In genomic region chr11:111298466-111299110, GRCh38 we compare ENCODE assay signal across 8 cellular contexts. TPM values are rescaled to one million over a fixed set of nuclear protein-coding genes. Genes with fewer than 3 reads are reported as not detected.
DNase-seq lines count a peak whose midpoint lies in the region; ATAC-seq and TF ChIP-seq lines count a peak whose summit lies in the region.

POU2AF3 (plus strand) TSS chr11:111298546; CDS start chr11:111298582, 36 bp downstream.

- H3K9me3 ChIP-seq in CD8-positive, alpha-beta T cell (ENCODE audit: low read length) = no peaks in the 10 kb centered on the region
- no peaks in the 10 kb centered on the region for H3K9me3 ChIP-seq in mononuclear cell (ENCODE audit: low read depth, low read length)
- no peaks in the 10 kb centered on the region for H3K9me3 ChIP-seq in Karpas-422 (ENCODE audit: low read length)
- no peaks in the 10 kb centered on the region for H3K9me3 ChIP-seq in MM.1S (replicated peaks; ENCODE audit: insufficient read depth, low read length)

- H4K20me1 ChIP-seq in Karpas-422 (ENCODE audit: insufficient read depth, low read depth, low read length) (peaks cover 16% of the 10 kb centered on the region; the same call in 1 of the 2 replicates), MM.1S (ENCODE audit: insufficient read depth, low read length) (no peaks in the 10 kb centered on the region)

- no peaks in the 10 kb centered on the region for H3K4me1 ChIP-seq in CD8-positive, alpha-beta T cell (ENCODE audit: insufficient read depth, low read length)
- peaks cover 4% of the 10 kb centered on the region for H3K4me1 ChIP-seq in mononuclear cell (ENCODE audit: insufficient read depth, low read length)
- peaks cover 22% of the 10 kb centered on the region for H3K4me1 ChIP-seq in Karpas-422 (ENCODE audit: low read length)
- H3K4me1 ChIP-seq in MM.1S (ENCODE audit: low read length) = no peaks in the 10 kb centered on the region

- H2AFZ ChIP-seq in Karpas-422 (ENCODE audit: low read length) = no peak within 1 kb of the TSS
- no peak within 1 kb of the TSS for H2AFZ ChIP-seq in MM.1S (ENCODE audit: low read length)

- intact Hi-C loops in CD8-positive, alpha-beta T cell (cut with DNase I, micrococcal nuclease) = no loop called here

- no peaks in the 10 kb centered on the region for H3F3A ChIP-seq in MM.1S (ENCODE audit: insufficient read depth, low read length)

- H3K79me2 ChIP-seq in Karpas-422 (ENCODE audit: low read length) (no peaks in the 10 kb centered on the region), MM.1S (ENCODE audit: low read length) (no peaks in the 10 kb centered on the region)

- H3K4me1 Mint-ChIP-seq in CD8-positive, alpha-beta T cell (ENCODE audit: low read depth) = peaks cover 5% of the 10 kb centered on the region

- H3K36me3 Mint-ChIP-seq in CD8-positive, alpha-beta T cell = no peaks in the 10 kb centered on the region

- no peak within 1 kb of the TSS for H3K27ac Mint-ChIP-seq in CD8-positive, alpha-beta T cell

- no peak within 1 kb of the TSS for H3K27ac ChIP-seq in CD8-positive, alpha-beta T cell (ENCODE audit: low read depth, low read length)
- H3K27ac ChIP-seq in caudate nucleus (ENCODE audit: low read depth, low read length) (peak within 1 kb of the TSS; percentile 17), Karpas-422 (ENCODE audit: low read length) (no peak within 1 kb of the TSS), MM.1S (ENCODE audit: low read length) (no peak within 1 kb of the TSS)

- CTCF ChIA-PET in CD8-positive, alpha-beta T cell (lab: Charles Lee) = interaction anchor here (0.6 kb wide), 1 partner anchor 82 kb away, joined by 3 read pairs; no protein-coding TSS in a partner anchor

- no peak within 1 kb of the TSS for H3K4me3 ChIP-seq in CD8-positive, alpha-beta T cell (ENCODE audit: low read depth, low read length)
- H3K4me3 ChIP-seq in mononuclear cell (ENCODE audit: low read length) (peak within 1 kb of the TSS; percentile 30), Karpas-422 (ENCODE audit: low read length) (no peak within 1 kb of the TSS), MM.1S (ENCODE audit: low read length) (no peak within 1 kb of the TSS)

- peak within 1 kb of the TSS; percentile 16 for H3K4me3 Mint-ChIP-seq in CD8-positive, alpha-beta T cell

- no peaks in the 10 kb centered on the region for H3K27me3 ChIP-seq in CD8-positive, alpha-beta T cell (ENCODE audit: insufficient read depth, low read length)
- peaks cover 26% of the 10 kb centered on the region for H3K27me3 ChIP-seq in mononuclear cell (ENCODE audit: insufficient read depth, low read length)
- H3K27me3 ChIP-seq in Karpas-422 (ENCODE audit: low read length) = no peaks in the 10 kb centered on the region
- no peaks in the 10 kb centered on the region for H3K27me3 ChIP-seq in MM.1S (replicated peaks; ENCODE audit: insufficient read depth, low read length)

- no peaks in the 10 kb centered on the region for H3K9me2 ChIP-seq in Karpas-422 (replicated peaks; ENCODE audit: insufficient read depth, low read length)
- no peaks in the 10 kb centered on the region for H3K9me2 ChIP-seq in MM.1S (replicated peaks; ENCODE audit: insufficient read depth, low read length)

- H3K9ac ChIP-seq in Karpas-422 (ENCODE audit: low read length) (no peak within 1 kb of the TSS), MM.1S (ENCODE audit: low read length) (no peak within 1 kb of the TSS)

- no peak for DNase-seq in CD8-positive, alpha-beta T cell
- DNase-seq in caudate nucleus (lab: John Stamatoyannopoulos, UW) (peak in 10 of 61 donors; percentile 14 to 50 (median 30)), Karpas-422 (no peak), MM.1S (no peak)

- TF ChIP-seq CTCF in CD8-positive, alpha-beta T cell (IDR thresholded peaks at IDR 0.05) = no peak
- TF ChIP-seq CTCF in MM.1S (IDR thresholded peaks at IDR 0.05; ENCODE audit: low read length) = no peak

- no peaks in the 10 kb centered on the region for H3K9me3 Mint-ChIP-seq in CD8-positive, alpha-beta T cell

- ATAC-seq in CD8-positive, alpha-beta T cell = no peak
- peak; percentile 32 for ATAC-seq in HG02884 (IDR thresholded peaks at IDR 0.05; ENCODE audit: unreplicated experiment)
- ATAC-seq in HG03520 (IDR thresholded peaks at IDR 0.05; ENCODE audit: unreplicated experiment) = no peak
- no peak for ATAC-seq in GM21526 (IDR thresholded peaks at IDR 0.05; ENCODE audit: low FRiP score, unreplicated experiment)

- H3K36me3 ChIP-seq in CD8-positive, alpha-beta T cell (ENCODE audit: insufficient read depth, low read length) = no peaks in the 10 kb centered on the region
- no peaks in the 10 kb centered on the region for H3K36me3 ChIP-seq in Karpas-422 (ENCODE audit: insufficient read depth, low read length)
- H3K36me3 ChIP-seq in MM.1S (replicated peaks; ENCODE audit: insufficient read depth, low read length) = no peaks in the 10 kb centered on the region

- H3K4me2 ChIP-seq in Karpas-422 (ENCODE audit: low read depth, low read length, poor library complexity, severe bottlenecking) (no peak within 1 kb of the TSS), MM.1S (ENCODE audit: low read depth, low read length) (no peak within 1 kb of the TSS)

- H3K27me3 Mint-ChIP-seq in CD8-positive, alpha-beta T cell (ENCODE audit: low read depth) = peaks cover 35% of the 10 kb centered on the region

- POLR2A ChIA-PET in CD8-positive, alpha-beta T cell (lab: Charles Lee) = no interaction called here

RNA-seq across cellular contexts. Expression of gene POU2AF3, which starts in this region (rescaled TPM):
- total RNA-seq in CD8-positive, alpha-beta T cell = not detected
- not detected for total RNA-seq in mononuclear cell
- not detected in 2 replicates for total RNA-seq in Karpas-422 (2014; rRNA removed; shearing (Covaris generic); ENCODE audit: low replicate concordance)
